Comparison of ENCODE assay signal across 1 cellular context in the genomic region with DNA sequence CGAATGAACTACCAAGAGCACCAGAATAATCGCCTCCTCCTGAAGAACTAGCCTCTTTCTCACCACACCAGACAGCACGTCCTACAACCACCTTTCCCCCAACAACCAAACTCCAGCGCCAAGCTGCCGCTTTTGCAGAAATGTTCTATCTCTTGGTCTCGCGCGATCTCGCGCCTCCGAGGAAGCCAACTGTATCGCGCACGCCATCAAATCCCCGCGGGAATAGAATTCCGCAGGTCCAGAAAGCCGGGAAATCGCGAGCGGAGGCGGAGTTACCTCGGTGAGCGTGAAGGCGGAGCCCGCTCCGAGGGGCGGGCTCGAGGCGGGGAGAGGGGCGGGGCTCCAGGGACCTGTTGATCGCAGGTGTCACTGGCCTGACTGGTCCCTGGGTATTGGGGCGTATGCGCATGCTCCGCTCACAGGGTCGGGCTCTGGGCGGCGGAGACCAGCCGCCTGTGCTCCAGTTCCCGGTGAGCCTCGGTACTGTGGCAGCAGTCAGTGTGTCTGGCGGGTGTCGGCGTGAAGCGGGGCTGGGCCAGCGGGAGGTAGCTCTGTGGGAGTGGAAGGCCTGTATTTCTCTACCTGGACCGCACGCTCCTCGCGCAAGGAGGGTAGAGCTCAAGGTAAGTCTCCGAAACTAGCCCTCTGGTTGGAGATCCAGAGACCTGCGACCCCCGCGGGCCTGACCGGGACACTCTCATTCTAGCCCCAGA.
A peak's percentile ranks its signal among the peaks of the same experiment; 100 is the strongest.
TF ChIP-seq lines count a peak whose summit lies in the region.

A gene (plus strand): TSS at position 463 of the 713 bp plus-strand sequence. CDS start 27,047 bp downstream, outside the sequence.

TF ChIP-seq in HepG2, 621 proteins besides CTCF, POLR2A, EP300 and RAD21 (continued from another document and continues in another):
- no peak for TF ChIP-seq TBL1XR1 (IDR thresholded peaks at IDR 0.05; ENCODE audit: borderline replicate concordance, low read length, partially characterized antibody)
- TF ChIP-seq HNF4G (IDR thresholded peaks at IDR 0.05; ENCODE audit: borderline replicate concordance, low read depth, low read length) = no peak
- TF ChIP-seq HNF4G (CRISPR knock-in tag; IDR thresholded peaks at IDR 0.05; ENCODE audit: borderline replicate concordance, low read depth) = no peak
- TF ChIP-seq POLR2AphosphoS2 (IDR thresholded peaks at IDR 0.05; ENCODE audit: low read depth, low read length) = no peak
- TF ChIP-seq JUNB (CRISPR knock-in tag; IDR thresholded peaks at IDR 0.05; ENCODE audit: borderline replicate concordance) = no peak
- no peak for TF ChIP-seq MIER2 (CRISPR knock-in tag; IDR thresholded peaks at IDR 0.05)
- TF ChIP-seq, protein P1, sequence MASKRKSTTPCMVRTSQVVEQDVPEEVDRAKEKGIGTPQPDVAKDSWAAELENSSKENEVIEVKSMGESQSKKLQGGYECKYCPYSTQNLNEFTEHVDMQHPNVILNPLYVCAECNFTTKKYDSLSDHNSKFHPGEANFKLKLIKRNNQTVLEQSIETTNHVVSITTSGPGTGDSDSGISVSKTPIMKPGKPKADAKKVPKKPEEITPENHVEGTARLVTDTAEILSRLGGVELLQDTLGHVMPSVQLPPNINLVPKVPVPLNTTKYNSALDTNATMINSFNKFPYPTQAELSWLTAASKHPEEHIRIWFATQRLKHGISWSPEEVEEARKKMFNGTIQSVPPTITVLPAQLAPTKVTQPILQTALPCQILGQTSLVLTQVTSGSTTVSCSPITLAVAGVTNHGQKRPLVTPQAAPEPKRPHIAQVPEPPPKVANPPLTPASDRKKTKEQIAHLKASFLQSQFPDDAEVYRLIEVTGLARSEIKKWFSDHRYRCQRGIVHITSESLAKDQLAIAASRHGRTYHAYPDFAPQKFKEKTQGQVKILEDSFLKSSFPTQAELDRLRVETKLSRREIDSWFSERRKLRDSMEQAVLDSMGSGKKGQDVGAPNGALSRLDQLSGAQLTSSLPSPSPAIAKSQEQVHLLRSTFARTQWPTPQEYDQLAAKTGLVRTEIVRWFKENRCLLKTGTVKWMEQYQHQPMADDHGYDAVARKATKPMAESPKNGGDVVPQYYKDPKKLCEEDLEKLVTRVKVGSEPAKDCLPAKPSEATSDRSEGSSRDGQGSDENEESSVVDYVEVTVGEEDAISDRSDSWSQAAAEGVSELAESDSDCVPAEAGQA (IDR thresholded peaks at IDR 0.05; ENCODE audit: low read depth) = no peak
- TF ChIP-seq, protein P1 (CRISPR knock-in tag; IDR thresholded peaks at IDR 0.05; ENCODE audit: borderline replicate concordance) = no peak
- TF ChIP-seq ZBTB20 (CRISPR knock-in tag; IDR thresholded peaks at IDR 0.05; ENCODE audit: borderline replicate concordance, low read depth) = peak; percentile 52
- TF ChIP-seq ZNF317 (CRISPR knock-in tag; IDR thresholded peaks at IDR 0.05) = peak; percentile 73; the same call in 1 of the 2 replicates
- TF ChIP-seq MED8 (CRISPR knock-in tag; IDR thresholded peaks at IDR 0.05; ENCODE audit: insufficient replicate concordance) = no peak
- TF ChIP-seq ZNF746 (CRISPR knock-in tag; IDR thresholded peaks at IDR 0.05) = peak; percentile 45; the same call in 1 of the 2 replicates
- TF ChIP-seq, protein P2, sequence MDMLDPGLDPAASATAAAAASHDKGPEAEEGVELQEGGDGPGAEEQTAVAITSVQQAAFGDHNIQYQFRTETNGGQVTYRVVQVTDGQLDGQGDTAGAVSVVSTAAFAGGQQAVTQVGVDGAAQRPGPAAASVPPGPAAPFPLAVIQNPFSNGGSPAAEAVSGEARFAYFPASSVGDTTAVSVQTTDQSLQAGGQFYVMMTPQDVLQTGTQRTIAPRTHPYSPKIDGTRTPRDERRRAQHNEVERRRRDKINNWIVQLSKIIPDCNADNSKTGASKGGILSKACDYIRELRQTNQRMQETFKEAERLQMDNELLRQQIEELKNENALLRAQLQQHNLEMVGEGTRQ (IDR thresholded peaks at IDR 0.05; ENCODE audit: low read depth, low read length) = no peak
- TF ChIP-seq, protein P2 (CRISPR knock-in tag; IDR thresholded peaks at IDR 0.05; ENCODE audit: borderline replicate concordance) = no peak
- no peak for TF ChIP-seq ZNF205 (CRISPR knock-in tag; IDR thresholded peaks at IDR 0.05)
- no peak for TF ChIP-seq ZNF143 (CRISPR knock-in tag; IDR thresholded peaks at IDR 0.05)
- TF ChIP-seq, protein P3, sequence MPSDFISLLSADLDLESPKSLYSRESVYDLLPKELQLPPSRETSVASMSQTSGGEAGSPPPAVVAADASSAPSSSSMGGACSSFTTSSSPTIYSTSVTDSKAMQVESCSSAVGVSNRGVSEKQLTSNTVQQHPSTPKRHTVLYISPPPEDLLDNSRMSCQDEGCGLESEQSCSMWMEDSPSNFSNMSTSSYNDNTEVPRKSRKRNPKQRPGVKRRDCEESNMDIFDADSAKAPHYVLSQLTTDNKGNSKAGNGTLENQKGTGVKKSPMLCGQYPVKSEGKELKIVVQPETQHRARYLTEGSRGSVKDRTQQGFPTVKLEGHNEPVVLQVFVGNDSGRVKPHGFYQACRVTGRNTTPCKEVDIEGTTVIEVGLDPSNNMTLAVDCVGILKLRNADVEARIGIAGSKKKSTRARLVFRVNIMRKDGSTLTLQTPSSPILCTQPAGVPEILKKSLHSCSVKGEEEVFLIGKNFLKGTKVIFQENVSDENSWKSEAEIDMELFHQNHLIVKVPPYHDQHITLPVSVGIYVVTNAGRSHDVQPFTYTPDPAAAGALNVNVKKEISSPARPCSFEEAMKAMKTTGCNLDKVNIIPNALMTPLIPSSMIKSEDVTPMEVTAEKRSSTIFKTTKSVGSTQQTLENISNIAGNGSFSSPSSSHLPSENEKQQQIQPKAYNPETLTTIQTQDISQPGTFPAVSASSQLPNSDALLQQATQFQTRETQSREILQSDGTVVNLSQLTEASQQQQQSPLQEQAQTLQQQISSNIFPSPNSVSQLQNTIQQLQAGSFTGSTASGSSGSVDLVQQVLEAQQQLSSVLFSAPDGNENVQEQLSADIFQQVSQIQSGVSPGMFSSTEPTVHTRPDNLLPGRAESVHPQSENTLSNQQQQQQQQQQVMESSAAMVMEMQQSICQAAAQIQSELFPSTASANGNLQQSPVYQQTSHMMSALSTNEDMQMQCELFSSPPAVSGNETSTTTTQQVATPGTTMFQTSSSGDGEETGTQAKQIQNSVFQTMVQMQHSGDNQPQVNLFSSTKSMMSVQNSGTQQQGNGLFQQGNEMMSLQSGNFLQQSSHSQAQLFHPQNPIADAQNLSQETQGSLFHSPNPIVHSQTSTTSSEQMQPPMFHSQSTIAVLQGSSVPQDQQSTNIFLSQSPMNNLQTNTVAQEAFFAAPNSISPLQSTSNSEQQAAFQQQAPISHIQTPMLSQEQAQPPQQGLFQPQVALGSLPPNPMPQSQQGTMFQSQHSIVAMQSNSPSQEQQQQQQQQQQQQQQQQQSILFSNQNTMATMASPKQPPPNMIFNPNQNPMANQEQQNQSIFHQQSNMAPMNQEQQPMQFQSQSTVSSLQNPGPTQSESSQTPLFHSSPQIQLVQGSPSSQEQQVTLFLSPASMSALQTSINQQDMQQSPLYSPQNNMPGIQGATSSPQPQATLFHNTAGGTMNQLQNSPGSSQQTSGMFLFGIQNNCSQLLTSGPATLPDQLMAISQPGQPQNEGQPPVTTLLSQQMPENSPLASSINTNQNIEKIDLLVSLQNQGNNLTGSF (CRISPR knock-in tag; IDR thresholded peaks at IDR 0.05) = no peak; the same call in none of the 2 replicates
- TF ChIP-seq, protein P4, sequence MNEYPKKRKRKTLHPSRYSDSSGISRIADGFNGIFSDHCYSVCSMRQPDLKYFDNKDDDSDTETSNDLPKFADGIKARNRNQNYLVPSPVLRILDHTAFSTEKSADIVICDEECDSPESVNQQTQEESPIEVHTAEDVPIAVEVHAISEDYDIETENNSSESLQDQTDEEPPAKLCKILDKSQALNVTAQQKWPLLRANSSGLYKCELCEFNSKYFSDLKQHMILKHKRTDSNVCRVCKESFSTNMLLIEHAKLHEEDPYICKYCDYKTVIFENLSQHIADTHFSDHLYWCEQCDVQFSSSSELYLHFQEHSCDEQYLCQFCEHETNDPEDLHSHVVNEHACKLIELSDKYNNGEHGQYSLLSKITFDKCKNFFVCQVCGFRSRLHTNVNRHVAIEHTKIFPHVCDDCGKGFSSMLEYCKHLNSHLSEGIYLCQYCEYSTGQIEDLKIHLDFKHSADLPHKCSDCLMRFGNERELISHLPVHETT (CRISPR knock-in tag; conservative IDR thresholded peaks at IDR 0.05) = no peak; the same call in 1 of the 2 replicates
- TF ChIP-seq SMC3 (IDR thresholded peaks at IDR 0.05; ENCODE audit: low read length) = no peak
- no peak for TF ChIP-seq RELA (CRISPR knock-in tag; IDR thresholded peaks at IDR 0.05)
- TF ChIP-seq HMG20B (CRISPR knock-in tag; conservative IDR thresholded peaks at IDR 0.05) = peak; percentile 52; the same call in 1 of the 2 replicates
- TF ChIP-seq ZNF34 (CRISPR knock-in tag; IDR thresholded peaks at IDR 0.05; ENCODE audit: borderline replicate concordance) = peak; percentile 78; the same call in 1 of the 2 replicates
- no peak for TF ChIP-seq ZBTB42 (CRISPR knock-in tag; IDR thresholded peaks at IDR 0.05)
- TF ChIP-seq, protein P5, sequence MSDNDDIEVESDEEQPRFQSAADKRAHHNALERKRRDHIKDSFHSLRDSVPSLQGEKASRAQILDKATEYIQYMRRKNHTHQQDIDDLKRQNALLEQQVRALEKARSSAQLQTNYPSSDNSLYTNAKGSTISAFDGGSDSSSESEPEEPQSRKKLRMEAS (IDR thresholded peaks at IDR 0.05) = peak; percentile 72
- no peak; the same call in 1 of the 2 replicates for TF ChIP-seq RFXAP (CRISPR knock-in tag; IDR thresholded peaks at IDR 0.05; ENCODE audit: borderline replicate concordance)
- TF ChIP-seq, protein P6, sequence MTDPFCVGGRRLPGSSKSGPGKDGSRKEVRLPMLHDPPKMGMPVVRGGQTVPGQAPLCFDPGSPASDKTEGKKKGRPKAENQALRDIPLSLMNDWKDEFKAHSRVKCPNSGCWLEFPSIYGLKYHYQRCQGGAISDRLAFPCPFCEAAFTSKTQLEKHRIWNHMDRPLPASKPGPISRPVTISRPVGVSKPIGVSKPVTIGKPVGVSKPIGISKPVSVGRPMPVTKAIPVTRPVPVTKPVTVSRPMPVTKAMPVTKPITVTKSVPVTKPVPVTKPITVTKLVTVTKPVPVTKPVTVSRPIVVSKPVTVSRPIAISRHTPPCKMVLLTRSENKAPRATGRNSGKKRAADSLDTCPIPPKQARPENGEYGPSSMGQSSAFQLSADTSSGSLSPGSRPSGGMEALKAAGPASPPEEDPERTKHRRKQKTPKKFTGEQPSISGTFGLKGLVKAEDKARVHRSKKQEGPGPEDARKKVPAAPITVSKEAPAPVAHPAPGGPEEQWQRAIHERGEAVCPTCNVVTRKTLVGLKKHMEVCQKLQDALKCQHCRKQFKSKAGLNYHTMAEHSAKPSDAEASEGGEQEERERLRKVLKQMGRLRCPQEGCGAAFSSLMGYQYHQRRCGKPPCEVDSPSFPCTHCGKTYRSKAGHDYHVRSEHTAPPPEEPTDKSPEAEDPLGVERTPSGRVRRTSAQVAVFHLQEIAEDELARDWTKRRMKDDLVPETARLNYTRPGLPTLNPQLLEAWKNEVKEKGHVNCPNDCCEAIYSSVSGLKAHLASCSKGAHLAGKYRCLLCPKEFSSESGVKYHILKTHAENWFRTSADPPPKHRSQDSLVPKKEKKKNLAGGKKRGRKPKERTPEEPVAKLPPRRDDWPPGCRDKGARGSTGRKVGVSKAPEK (CRISPR knock-in tag; IDR thresholded peaks at IDR 0.05; ENCODE audit: borderline replicate concordance) = no peak; the same call in 1 of the 2 replicates
- peak; percentile 88 for TF ChIP-seq ZNF782 (CRISPR knock-in tag; IDR thresholded peaks at IDR 0.05; ENCODE audit: borderline replicate concordance)
- TF ChIP-seq, protein P7, sequence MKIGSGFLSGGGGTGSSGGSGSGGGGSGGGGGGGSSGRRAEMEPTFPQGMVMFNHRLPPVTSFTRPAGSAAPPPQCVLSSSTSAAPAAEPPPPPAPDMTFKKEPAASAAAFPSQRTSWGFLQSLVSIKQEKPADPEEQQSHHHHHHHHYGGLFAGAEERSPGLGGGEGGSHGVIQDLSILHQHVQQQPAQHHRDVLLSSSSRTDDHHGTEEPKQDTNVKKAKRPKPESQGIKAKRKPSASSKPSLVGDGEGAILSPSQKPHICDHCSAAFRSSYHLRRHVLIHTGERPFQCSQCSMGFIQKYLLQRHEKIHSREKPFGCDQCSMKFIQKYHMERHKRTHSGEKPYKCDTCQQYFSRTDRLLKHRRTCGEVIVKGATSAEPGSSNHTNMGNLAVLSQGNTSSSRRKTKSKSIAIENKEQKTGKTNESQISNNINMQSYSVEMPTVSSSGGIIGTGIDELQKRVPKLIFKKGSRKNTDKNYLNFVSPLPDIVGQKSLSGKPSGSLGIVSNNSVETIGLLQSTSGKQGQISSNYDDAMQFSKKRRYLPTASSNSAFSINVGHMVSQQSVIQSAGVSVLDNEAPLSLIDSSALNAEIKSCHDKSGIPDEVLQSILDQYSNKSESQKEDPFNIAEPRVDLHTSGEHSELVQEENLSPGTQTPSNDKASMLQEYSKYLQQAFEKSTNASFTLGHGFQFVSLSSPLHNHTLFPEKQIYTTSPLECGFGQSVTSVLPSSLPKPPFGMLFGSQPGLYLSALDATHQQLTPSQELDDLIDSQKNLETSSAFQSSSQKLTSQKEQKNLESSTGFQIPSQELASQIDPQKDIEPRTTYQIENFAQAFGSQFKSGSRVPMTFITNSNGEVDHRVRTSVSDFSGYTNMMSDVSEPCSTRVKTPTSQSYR (CRISPR knock-in tag; IDR thresholded peaks at IDR 0.05; ENCODE audit: borderline replicate concordance) = 0 out of 2 replicates have a peak, but pooled peaks have one; percentile 35
- peak; percentile 40 for TF ChIP-seq SKI (IDR thresholded peaks at IDR 0.05; ENCODE audit: partially characterized antibody)
- no peak for TF ChIP-seq ZNF354B (CRISPR knock-in tag; IDR thresholded peaks at IDR 0.05)
- TF ChIP-seq CBX5 (CRISPR knock-in tag; IDR thresholded peaks at IDR 0.05; ENCODE audit: borderline replicate concordance) = no peak; the same call in 1 of the 2 replicates
- TF ChIP-seq MTA1 (CRISPR knock-in tag; IDR thresholded peaks at IDR 0.05; ENCODE audit: borderline replicate concordance) = 0 out of 2 replicates have a peak, but pooled peaks have one; percentile 1
- TF ChIP-seq TSC22D2 (CRISPR knock-in tag; IDR thresholded peaks at IDR 0.05; ENCODE audit: borderline replicate concordance) = peak; percentile 19; the same call in 1 of the 2 replicates
- TF ChIP-seq ZNF569 (CRISPR knock-in tag; IDR thresholded peaks at IDR 0.05; ENCODE audit: borderline replicate concordance) = no peak
